Comparison of ENCODE assay signal across 14 cellular contexts in genomic region chr5:151148583-151148982, GRCh38. TPM values are rescaled to one million over a fixed set of nuclear protein-coding genes. Genes with fewer than 3 reads are reported as not detected.
DNase-seq lines count a peak whose midpoint lies in the region; ATAC-seq and TF ChIP-seq lines count a peak whose summit lies in the region.
"Had no signal": no experiment of that assay in that cellular context is flagged by ENCODE, and none has a peak within 500 bp of the region (broad histone marks: within the 10 kb centered on the region; RNA-seq: fewer than 3 reads in every experiment).

No MANE protein-coding gene starts in this region.

- peaks cover 51% of the 10 kb centered on the region for H3K36me3 Mint-ChIP-seq in activated CD4-positive, alpha-beta T cell treated with anti-CD3 and anti-CD28 coated beads for 36 hours (ENCODE audit: low read depth)
- peaks cover 61% of the 10 kb centered on the region for H3K36me3 Mint-ChIP-seq in T-helper 1 cell treated with Interleukin-12 subunit alpha and Interleukin-12 subunit beta and Interleukin-4 antibody, amounts not matched to agents 30 μg/mL and 1 μg/mL, for 36 hours (ENCODE audit: low read depth)
- H3K36me3 Mint-ChIP-seq in chondrocyte (ENCODE audit: low read depth) (peaks cover 23% of the 10 kb centered on the region), osteocyte (ENCODE audit: unreplicated experiment) (peaks cover 8% of the 10 kb centered on the region)

- H3K4me3 Mint-ChIP-seq in activated CD4-positive, alpha-beta T cell treated with anti-CD3 and anti-CD28 coated beads for 36 hours, result no peak overlapping the region
- H3K4me3 Mint-ChIP-seq in T-helper 1 cell treated with Interleukin-12 subunit alpha and Interleukin-12 subunit beta and Interleukin-4 antibody, amounts not matched to agents 30 μg/mL and 1 μg/mL, for 36 hours, result peak overlapping the region; percentile 19
- H3K4me3 Mint-ChIP-seq in chondrocyte (ENCODE audit: unreplicated experiment) (no peak overlapping the region), osteocyte (ENCODE audit: unreplicated experiment) (no peak overlapping the region)

- intact Hi-C loops in activated CD4-positive, alpha-beta T cell treated with anti-CD3 and anti-CD28 coated beads for 36 hours (cut with DNase I, micrococcal nuclease), result no loop called here

- H3K4me1 Mint-ChIP-seq in activated CD4-positive, alpha-beta T cell treated with anti-CD3 and anti-CD28 coated beads for 36 hours, result peaks cover 94% of the 10 kb centered on the region
- H3K4me1 Mint-ChIP-seq in T-helper 1 cell treated with Interleukin-12 subunit alpha and Interleukin-12 subunit beta and Interleukin-4 antibody, amounts not matched to agents 30 μg/mL and 1 μg/mL, for 36 hours (ENCODE audit: low read depth), result peaks cover 82% of the 10 kb centered on the region
- peaks cover 67% of the 10 kb centered on the region for H3K4me1 Mint-ChIP-seq in chondrocyte (ENCODE audit: low read depth)
- peaks cover 31% of the 10 kb centered on the region for H3K4me1 Mint-ChIP-seq in osteocyte (ENCODE audit: unreplicated experiment)

- peak; percentile 45 for DNase-seq in activated CD4-positive, alpha-beta T cell treated with anti-CD3 and anti-CD28 coated beads for 36 hours
- no peak for DNase-seq in activated CD4-positive, alpha-beta T cell treated with anti-CD3 and anti-CD28 coated beads, Interleukin-2, amount 50 U/mL, for 48 hours
- no peak for DNase-seq in chondrocyte (ENCODE audit: low spot score)
- no peak for DNase-seq in osteocyte (ENCODE audit: extremely low spot score, unreplicated experiment)
- DNase-seq in NCI-H526 treated with DMSO at 0.1 percent for 48 hours (lab: John Stamatoyannopoulos, UW), result no peak
- DNase-seq: activated CD4-positive, alpha-beta T cell treated with anti-CD3 and anti-CD28 coated beads, Interleukin-2, amount 50 U/mL, for 4 hours; effector CD8-positive, alpha-beta T cell; hippocampal formation; NCI-H774; stimulated activated CD4-positive, alpha-beta T cell treated with anti-CD3 and anti-CD28 coated beads, Interleukin-2, amount 100 ng/mL, for 48 hours; upper lobe of right lung had no signal

- peak overlapping the region; percentile 81 for H3K27ac Mint-ChIP-seq in activated CD4-positive, alpha-beta T cell treated with anti-CD3 and anti-CD28 coated beads for 36 hours
- H3K27ac Mint-ChIP-seq in T-helper 1 cell treated with Interleukin-12 subunit alpha and Interleukin-12 subunit beta and Interleukin-4 antibody, amounts not matched to agents 30 μg/mL and 1 μg/mL, for 36 hours, result peak overlapping the region; percentile 71
- H3K27ac Mint-ChIP-seq in chondrocyte (ENCODE audit: unreplicated experiment) (peak overlapping the region; percentile 66), osteocyte (ENCODE audit: unreplicated experiment) (peak overlapping the region; percentile 41)

- no peaks in the 10 kb centered on the region for H3K9me3 Mint-ChIP-seq in activated CD4-positive, alpha-beta T cell treated with anti-CD3 and anti-CD28 coated beads for 36 hours (ENCODE audit: low read depth)
- no peaks in the 10 kb centered on the region for H3K9me3 Mint-ChIP-seq in T-helper 1 cell treated with Interleukin-12 subunit alpha and Interleukin-12 subunit beta and Interleukin-4 antibody, amounts not matched to agents 30 μg/mL and 1 μg/mL, for 36 hours
- H3K9me3 Mint-ChIP-seq in chondrocyte (ENCODE audit: low read depth) (no peaks in the 10 kb centered on the region), osteocyte (ENCODE audit: unreplicated experiment) (no peaks in the 10 kb centered on the region)

- POLR2A ChIA-PET in activated CD4-positive, alpha-beta T cell treated with anti-CD3 and anti-CD28 coated beads for 36 hours (lab: Charles Lee), result interaction anchor here (0.5 kb wide), 1 partner anchor 31 kb away, joined by 3 read pairs; no protein-coding TSS in a partner anchor

- H3K27me3 Mint-ChIP-seq in activated CD4-positive, alpha-beta T cell treated with anti-CD3 and anti-CD28 coated beads for 36 hours, result no peaks in the 10 kb centered on the region
- H3K27me3 Mint-ChIP-seq in T-helper 1 cell treated with Interleukin-12 subunit alpha and Interleukin-12 subunit beta and Interleukin-4 antibody, amounts not matched to agents 30 μg/mL and 1 μg/mL, for 36 hours (ENCODE audit: low read depth), result no peaks in the 10 kb centered on the region
- H3K27me3 Mint-ChIP-seq in chondrocyte (ENCODE audit: low read depth), result no peaks in the 10 kb centered on the region
- H3K27me3 Mint-ChIP-seq in osteocyte (ENCODE audit: unreplicated experiment), result no peaks in the 10 kb centered on the region

- CTCF ChIA-PET in activated CD4-positive, alpha-beta T cell treated with anti-CD3 and anti-CD28 coated beads for 36 hours (lab: Charles Lee), result interaction anchor here (0.7 to 19.2 kb wide), 9 partner anchors 9 to 567 kb away, joined by 3 to 216 read pairs (median 3); no protein-coding TSS in a partner anchor

- TF ChIP-seq CTCF in chondrocyte (IDR thresholded peaks at IDR 0.05) (no peak), osteocyte (IDR thresholded peaks at IDR 0.05) (no peak)

- ATAC-seq in activated CD4-positive, alpha-beta T cell treated with anti-CD3 and anti-CD28 coated beads for 36 hours, result no peak
- ATAC-seq in HG02981 (IDR thresholded peaks at IDR 0.05; ENCODE audit: unreplicated experiment), result no peak
- ATAC-seq in GM21526 (IDR thresholded peaks at IDR 0.05; ENCODE audit: low FRiP score, unreplicated experiment), result no peak
- ATAC-seq: upper lobe of right lung had no signal

RNA-seq across cellular contexts. Expression of gene ANXA6, which starts 9.0 kb away (rescaled TPM):
- 100 to 1,000 TPM; 322 to 332 TPM for total RNA-seq in activated CD4-positive, alpha-beta T cell treated with anti-CD3 and anti-CD28 coated beads for 36 hours
- total RNA-seq in chondrocyte (333 to 456 TPM (median 450 TPM) in 3 replicates), osteocyte (245 and 254 TPM in 2 replicates)
